24 cellular contexts compared by ENCODE assay signal in the genomic region with DNA sequence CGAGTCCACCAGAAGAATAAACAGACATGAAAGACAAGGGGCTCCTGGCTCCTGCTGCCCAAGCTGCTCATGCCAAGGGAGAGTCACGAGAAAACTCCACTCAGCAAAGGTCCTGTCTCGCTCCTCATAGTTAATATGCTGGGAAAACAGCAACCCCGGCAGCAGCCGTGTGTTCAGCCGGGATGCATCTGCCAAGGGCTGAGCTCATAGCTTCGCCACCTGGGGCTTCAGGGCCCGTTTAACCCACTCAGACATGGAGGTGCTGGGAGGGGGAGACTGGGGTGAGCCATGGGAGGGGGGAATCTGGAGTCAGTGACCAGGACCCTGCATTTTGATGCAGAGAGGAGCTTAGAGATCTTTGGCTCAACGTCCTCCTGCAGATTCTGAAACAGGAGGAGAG.
DNase-seq lines count a peak whose midpoint lies in the region; ATAC-seq and TF ChIP-seq lines count a peak whose summit lies in the region.
"Had no signal": no experiment of that assay in that cellular context is flagged by ENCODE, and none has a peak within 500 bp of the region (broad histone marks: within the 10 kb centered on the region; RNA-seq: fewer than 3 reads in every experiment).

No MANE protein-coding gene starts in this region.

- DNase-seq in G401 (ENCODE audit: low spot score) (peak; percentile 41), NCI-H1694 (lab: John Stamatoyannopoulos, UW) (peak; percentile 74), osteocyte (ENCODE audit: extremely low spot score, unreplicated experiment) (peak; percentile 64), LoVo (ENCODE audit: low spot score) (no peak)
- no peak for DNase-seq in stimulated activated CD4-positive, alpha-beta T cell treated with anti-CD3 and anti-CD28 coated beads, Interleukin-1b, Interleukin-23, amount 100 ng/mL, for 48 hours
- DNase-seq in activated CD4-positive, alpha-beta T cell treated with anti-CD3 and anti-CD28 coated beads, Interleukin-2, amount 50 U/mL, for 4 hours, result no peak
- DNase-seq: activated CD4-positive, alpha-beta T cell treated with anti-CD3 and anti-CD28 coated beads for 48 hours; activated gamma-delta T cell treated with Interleukin-2 at 50 U/mL for 16 hours; central memory CD4-positive, alpha-beta T cell; effector CD4-positive, alpha-beta T cell; esophagus squamous epithelium; GF-D8; GOT3; MM.1S; NCI-H187 treated with DMSO at 0.1 percent for 48 hours; NCI-H446; Right ventricle myocardium superior; stimulated activated CD4-positive, alpha-beta T cell treated with anti-CD3 and anti-CD28 coated beads, Interleukin-2, amount 100 ng/mL, for 48 hours; stimulated activated naive CD8-positive, alpha-beta T cell treated with anti-CD3 and anti-CD28 coated beads, Interleukin-15, Interleukin-2, amounts not matched to agents 100 U/mL and 50 U/mL, for 24 hours; trophoblast cell had no signal

- peak overlapping the region in 4 of 5 experiments; percentile 65 to 92 (median 83) for H3K27ac Mint-ChIP-seq in brain
- H3K27ac Mint-ChIP-seq in osteocyte (ENCODE audit: unreplicated experiment), result no peak overlapping the region
- H3K27ac Mint-ChIP-seq: mesothelial cell of epicardium; natural killer cell treated with Interleukin-12 subunit alpha and Interleukin-12 subunit beta and Interleukin-15 and Interleukin-18, amount 100 ng/mL, for 72 hours had no signal

- H3K27me3 Mint-ChIP-seq in brain (peaks cover 12% of the 10 kb centered on the region), osteocyte (ENCODE audit: unreplicated experiment) (peaks cover 2% of the 10 kb centered on the region)

- in situ Hi-C loops in G401 (cut with HindIII; ENCODE audit: low sequenced_read_pairs), result no loop called here

- H3K4me1 Mint-ChIP-seq in brain, result peaks cover 56% of the 10 kb centered on the region
- H3K4me1 Mint-ChIP-seq in osteocyte (ENCODE audit: unreplicated experiment), result no peaks in the 10 kb centered on the region
- H3K4me1 Mint-ChIP-seq: mesothelial cell of epicardium had no signal

- H3K9me3 Mint-ChIP-seq in brain (peaks cover 0 to 5% (median 0%) of the 10 kb centered on the region in 5 experiments), osteocyte (ENCODE audit: unreplicated experiment) (no peaks in the 10 kb centered on the region)
- H3K9me3 Mint-ChIP-seq: mesothelial cell of epicardium; natural killer cell treated with Interleukin-12 subunit alpha and Interleukin-12 subunit beta and Interleukin-15 and Interleukin-18, amount 100 ng/mL, for 72 hours had no signal

- TF ChIP-seq CTCF in brain (conservative IDR thresholded peaks at IDR 0.05), result no peak
- no peak for TF ChIP-seq CTCF in osteocyte (IDR thresholded peaks at IDR 0.05)

- H3K36me3 Mint-ChIP-seq in brain (no peaks in the 10 kb centered on the region), osteocyte (ENCODE audit: unreplicated experiment) (no peaks in the 10 kb centered on the region)
- H3K36me3 Mint-ChIP-seq: mesothelial cell of epicardium; natural killer cell treated with Interleukin-12 subunit alpha and Interleukin-12 subunit beta and Interleukin-15 and Interleukin-18, amount 100 ng/mL, for 72 hours had no signal

- H3K4me3 Mint-ChIP-seq in brain, result peak overlapping the region in 3 of 5 experiments; percentile 7 to 45 (median 14)
- no peak overlapping the region for H3K4me3 Mint-ChIP-seq in osteocyte (ENCODE audit: unreplicated experiment)
- H3K4me3 Mint-ChIP-seq: mesothelial cell of epicardium; natural killer cell treated with Interleukin-12 subunit alpha and Interleukin-12 subunit beta and Interleukin-15 and Interleukin-18, amount 100 ng/mL, for 72 hours had no signal

- ATAC-seq in GM21825 (IDR thresholded peaks at IDR 0.05; ENCODE audit: unreplicated experiment), result no peak
- ATAC-seq: natural killer cell treated with Interleukin-12 subunit alpha and Interleukin-12 subunit beta and Interleukin-15 and Interleukin-18, amount 100 ng/mL, for 72 hours; stimulated activated naive CD8-positive, alpha-beta T cell treated with anti-CD3 and anti-CD28 coated beads, Interleukin-15, Interleukin-2, amounts not matched to agents 100 U/mL and 50 U/mL, for 24 hours had no signal

Comparison
In these comparisons a context has a peak if more than half of its experiments do, and no peak if none do; other contexts are left out.
1. DNase-seq: peak in G401 (single experiment), NCI-H1694 (single experiment) and osteocyte (single experiment); none in stimulated activated CD4-positive, alpha-beta T cell treated with anti-CD3 and anti-CD28 coated beads, Interleukin-1b, Interleukin-23, amount 100 ng/mL, for 48 hours (single experiment), LoVo (single experiment) and activated CD4-positive, alpha-beta T cell treated with anti-CD3 and anti-CD28 coated beads, Interleukin-2, amount 50 U/mL, for 4 hours (0 of 2).